Comparison of ENCODE assay signal across 1 cellular context in genomic region chr2:121362776-121363175, GRCh38.
TF ChIP-seq lines count a peak whose summit lies in the region.

No MANE protein-coding gene starts in this region.

TF ChIP-seq in SK-N-SH treated with all-trans-retinoic acid at 6 μM for 48 hours, 23 proteins besides CTCF, POLR2A, EP300 and RAD21 (continued from another document):
- TF ChIP-seq POU6F1 (CRISPR knock-in tag; IDR thresholded peaks at IDR 0.05; ENCODE audit: borderline replicate concordance, low read depth) (no peak), TCF4 (CRISPR knock-in tag; IDR thresholded peaks at IDR 0.05; ENCODE audit: borderline replicate concordance) (no peak), CREB5 (CRISPR knock-in tag; IDR thresholded peaks at IDR 0.05; ENCODE audit: low read depth) (no peak)
